7 cellular contexts compared by ENCODE assay signal in the genomic region with DNA sequence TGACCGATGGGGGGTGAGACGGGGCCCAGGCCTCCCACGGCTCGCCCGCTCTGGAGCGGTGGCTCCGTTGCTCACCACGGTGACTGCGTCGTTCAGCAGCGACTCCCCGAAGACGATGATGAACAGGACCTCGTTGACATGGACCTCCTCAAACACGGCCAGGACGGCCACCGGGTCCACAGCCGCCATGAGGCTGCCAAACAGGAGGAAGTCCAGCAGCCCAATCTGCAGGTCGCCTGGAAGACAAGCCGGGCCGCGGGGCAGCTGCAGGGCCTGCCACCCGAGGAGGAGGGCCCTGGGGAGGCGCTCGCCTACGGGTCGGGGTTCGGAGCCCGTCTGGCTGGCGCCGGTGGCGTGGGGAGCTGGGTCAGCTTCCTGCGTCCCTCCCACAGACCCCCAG.
"Had no signal": no experiment of that assay in that cellular context is flagged by ENCODE, and none has a peak within 500 bp of the region (broad histone marks: within the 10 kb centered on the region; RNA-seq: fewer than 3 reads in every experiment).

No MANE protein-coding gene starts in this region.

- H3K9me3 Mint-ChIP-seq: IgD-negative memory B cell had no signal

- H3K27ac ChIP-seq: HL-60 had no signal

- H3K36me3 Mint-ChIP-seq: IgD-negative memory B cell had no signal

- H3K27ac Mint-ChIP-seq: IgD-negative memory B cell had no signal

- ATAC-seq: K562 had no signal

- H3K4me3 ChIP-seq: K562 had no signal

- H3K4me3 Mint-ChIP-seq: IgD-negative memory B cell had no signal

- DNase-seq: IMR-90, KBM-7, KG1 had no signal

- FAIRE-seq: HTR-8/SVneo, K562 had no signal
